Comparison of ENCODE assay signal across 8 cellular contexts in genomic region chr3:177345049-177345972, GRCh38.
DNase-seq lines count a peak whose midpoint lies in the region; ATAC-seq, FAIRE-seq and TF ChIP-seq lines count a peak whose summit lies in the region.

No MANE protein-coding gene starts in this region.

- H3K9me3 ChIP-seq in WERI-Rb-1 (ENCODE audit: severe bottlenecking) = no peaks in the 10 kb centered on the region
- H3K9me3 ChIP-seq in kidney (ENCODE audit: control insufficient read depth in 1 of 2, low read length in 2 of 2) = no peaks in the 10 kb centered on the region

- H3K36me3 ChIP-seq in WERI-Rb-1 (no peaks in the 10 kb centered on the region), kidney (ENCODE audit: control insufficient read depth in 1 of 2, insufficient read depth in 2 of 2, low read length in 2 of 2) (no peaks in the 10 kb centered on the region)

- H3K27ac ChIP-seq in WERI-Rb-1 (peak overlapping the region; percentile 49), kidney (ENCODE audit: low read depth in 2 of 2, low read length in 2 of 2) (peak overlapping the region; percentile 36 to 92)

- peak overlapping the region in 1 of 2 donors; percentile 37 for H3K9ac ChIP-seq in kidney (ENCODE audit: low read length in 2 of 2)

- TF ChIP-seq CTCF in WERI-Rb-1 (IDR thresholded peaks at IDR 0.05; ENCODE audit: low read depth, low read length) (no peak), cardiac fibroblast (IDR thresholded peaks at IDR 0.05; ENCODE audit: low read depth, low read length) (no peak), kidney (IDR thresholded peaks at IDR 0.05; ENCODE audit: borderline replicate concordance, extremely low read depth, insufficient read depth) (no peak)

- intact Hi-C loops in kidney (cut with DNase I) = no loop called here

- no peak overlapping the region for H3K4me3 ChIP-seq in WERI-Rb-1 (ENCODE audit: low read depth, low read length)
- H3K4me3 ChIP-seq in cardiac fibroblast (replicated peaks in 1 of 2; ENCODE audit: low read depth in 2 of 2, low read length in 2 of 2) = no peak overlapping the region
- H3K4me3 ChIP-seq in kidney (ENCODE audit: low read length in 2 of 2) = no peak overlapping the region

- peak; percentile 80 for DNase-seq in GM04504 (ENCODE audit: low read depth)
- peak; percentile 68 for DNase-seq in NCI-H146 treated with DMSO at 0.1 percent for 48 hours (lab: John Stamatoyannopoulos, UW; ENCODE audit: unreplicated experiment)
- DNase-seq in WERI-Rb-1 = peak; percentile 58
- DNase-seq in cardiac fibroblast (ENCODE audit: low read depth in 2 of 2) = peak; percentile 97
- peak; percentile 94 for DNase-seq in kidney
- DNase-seq in stimulated activated CD4-positive, alpha-beta T cell treated with anti-CD3 and anti-CD28 coated beads, Interleukin-15, amount 100 ng/mL, for 24 hours = peak; percentile 75
- DNase-seq in DMS79 (lab: John Stamatoyannopoulos, UW) = no peak

- peaks cover 16 to 17% of the 10 kb centered on the region in 2 donors for H3K4me1 ChIP-seq in kidney (ENCODE audit: control insufficient read depth in 1 of 2, insufficient read depth in 1 of 2, low read depth in 1 of 2, low read length in 2 of 2)

- no peaks in the 10 kb centered on the region for H3K27me3 ChIP-seq in WERI-Rb-1 (ENCODE audit: insufficient read depth, low read depth, severe bottlenecking)

- peak; percentile 82 for FAIRE-seq in kidney (lab: Jason Lieb, UNC)

- ATAC-seq in HG02678 (IDR thresholded peaks at IDR 0.05; ENCODE audit: unreplicated experiment) = peak; percentile 76
